3 cellular contexts compared by ENCODE assay signal in the genomic region with DNA sequence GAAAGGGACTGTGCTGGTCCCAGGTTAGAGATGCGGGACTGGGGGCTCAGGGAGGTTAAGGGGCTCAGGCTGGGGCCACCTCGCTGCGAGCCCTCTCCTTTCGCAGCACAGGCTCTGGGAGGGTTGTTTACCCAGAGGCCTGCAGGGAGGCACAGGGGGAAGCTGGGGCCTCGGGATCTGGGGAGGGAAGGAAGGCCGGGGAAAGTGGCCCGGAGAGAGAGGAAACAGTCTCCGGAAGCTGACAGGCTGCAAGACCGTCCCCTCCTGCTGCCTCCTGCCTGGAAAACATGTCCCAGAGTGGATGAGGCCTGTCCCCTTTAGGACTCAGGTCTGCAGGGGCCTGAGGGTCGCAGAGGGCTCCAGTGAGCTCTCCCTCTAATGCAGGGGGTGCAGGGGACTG.
TF ChIP-seq lines count a peak whose summit lies in the region.

No MANE protein-coding gene starts in this region.

TF ChIP-seq in PFSK-1, 5 proteins besides CTCF, POLR2A, EP300 and RAD21:
- TF ChIP-seq, protein P1, sequence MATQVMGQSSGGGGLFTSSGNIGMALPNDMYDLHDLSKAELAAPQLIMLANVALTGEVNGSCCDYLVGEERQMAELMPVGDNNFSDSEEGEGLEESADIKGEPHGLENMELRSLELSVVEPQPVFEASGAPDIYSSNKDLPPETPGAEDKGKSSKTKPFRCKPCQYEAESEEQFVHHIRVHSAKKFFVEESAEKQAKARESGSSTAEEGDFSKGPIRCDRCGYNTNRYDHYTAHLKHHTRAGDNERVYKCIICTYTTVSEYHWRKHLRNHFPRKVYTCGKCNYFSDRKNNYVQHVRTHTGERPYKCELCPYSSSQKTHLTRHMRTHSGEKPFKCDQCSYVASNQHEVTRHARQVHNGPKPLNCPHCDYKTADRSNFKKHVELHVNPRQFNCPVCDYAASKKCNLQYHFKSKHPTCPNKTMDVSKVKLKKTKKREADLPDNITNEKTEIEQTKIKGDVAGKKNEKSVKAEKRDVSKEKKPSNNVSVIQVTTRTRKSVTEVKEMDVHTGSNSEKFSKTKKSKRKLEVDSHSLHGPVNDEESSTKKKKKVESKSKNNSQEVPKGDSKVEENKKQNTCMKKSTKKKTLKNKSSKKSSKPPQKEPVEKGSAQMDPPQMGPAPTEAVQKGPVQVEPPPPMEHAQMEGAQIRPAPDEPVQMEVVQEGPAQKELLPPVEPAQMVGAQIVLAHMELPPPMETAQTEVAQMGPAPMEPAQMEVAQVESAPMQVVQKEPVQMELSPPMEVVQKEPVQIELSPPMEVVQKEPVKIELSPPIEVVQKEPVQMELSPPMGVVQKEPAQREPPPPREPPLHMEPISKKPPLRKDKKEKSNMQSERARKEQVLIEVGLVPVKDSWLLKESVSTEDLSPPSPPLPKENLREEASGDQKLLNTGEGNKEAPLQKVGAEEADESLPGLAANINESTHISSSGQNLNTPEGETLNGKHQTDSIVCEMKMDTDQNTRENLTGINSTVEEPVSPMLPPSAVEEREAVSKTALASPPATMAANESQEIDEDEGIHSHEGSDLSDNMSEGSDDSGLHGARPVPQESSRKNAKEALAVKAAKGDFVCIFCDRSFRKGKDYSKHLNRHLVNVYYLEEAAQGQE (IDR thresholded peaks at IDR 0.05; ENCODE audit: insufficient read depth in 1 of 2, low read depth in 2 of 2, low read length in 2 of 2) = no peak
- no peak for TF ChIP-seq POLR2AphosphoS5 (IDR thresholded peaks at IDR 0.05; ENCODE audit: low read depth, low read length)
- TF ChIP-seq TAF1 (IDR thresholded peaks at IDR 0.05; ENCODE audit: borderline replicate concordance, insufficient read depth, low read length) = no peak
- no peak for TF ChIP-seq SIN3A (IDR thresholded peaks at IDR 0.05; ENCODE audit: borderline replicate concordance, insufficient read depth, low read length)
- peak; percentile 62 for TF ChIP-seq FOXP2 (optimal IDR thresholded peaks at IDR 0.05; ENCODE audit: borderline replicate concordance, extremely low read depth, extremely low read length, insufficient read depth)

TF ChIP-seq in H1, 55 proteins besides CTCF, POLR2A, EP300 and RAD21:
- TF ChIP-seq CEBPB (IDR thresholded peaks at IDR 0.05; ENCODE audit: low read depth, low read length) = no peak
- TF ChIP-seq JUND (IDR thresholded peaks at IDR 0.05; ENCODE audit: low read length) = no peak
- no peak for TF ChIP-seq SIN3A (conservative IDR thresholded peaks at IDR 0.05 in 1 of 2, IDR thresholded peaks at IDR 0.05 in 1 of 2; ENCODE audit: low read depth in 1 of 2, low read length in 2 of 2)

TF ChIP-seq in HepG2, 621 proteins besides CTCF, POLR2A, EP300 and RAD21 (continues in another document):
- TF ChIP-seq XBP1 (CRISPR knock-in tag; IDR thresholded peaks at IDR 0.05) (no peak), NFKB2 (CRISPR knock-in tag; IDR thresholded peaks at IDR 0.05; ENCODE audit: borderline replicate concordance) (no peak; the same call in 1 of the 2 replicates), ZMYM3 (CRISPR knock-in tag; IDR thresholded peaks at IDR 0.05) (no peak), NFE2L2 (IDR thresholded peaks at IDR 0.05; ENCODE audit: low read length) (no peak), KAT7 (CRISPR knock-in tag; IDR thresholded peaks at IDR 0.05; ENCODE audit: borderline replicate concordance) (no peak), ZBTB38 (CRISPR knock-in tag; IDR thresholded peaks at IDR 0.05) (peak; percentile 25; the same call in 1 of the 2 replicates), CBX1 (IDR thresholded peaks at IDR 0.05; ENCODE audit: low read depth) (no peak), TSC22D2 (CRISPR knock-in tag; IDR thresholded peaks at IDR 0.05; ENCODE audit: borderline replicate concordance) (no peak), PPARG (CRISPR knock-in tag; conservative IDR thresholded peaks at IDR 0.05) (no peak), ZNF451 (CRISPR knock-in tag; IDR thresholded peaks at IDR 0.05) (no peak), MAFG (CRISPR knock-in tag; IDR thresholded peaks at IDR 0.05) (no peak), RXRA (CRISPR knock-in tag; IDR thresholded peaks at IDR 0.05) (no peak), ADNP (CRISPR knock-in tag; IDR thresholded peaks at IDR 0.05) (no peak), KDM3A (CRISPR knock-in tag; IDR thresholded peaks at IDR 0.05; ENCODE audit: low read depth) (no peak; the same call in 1 of the 2 replicates), ZSCAN9 (CRISPR knock-in tag; IDR thresholded peaks at IDR 0.05; ENCODE audit: borderline replicate concordance) (no peak), ZNF496 (CRISPR knock-in tag; IDR thresholded peaks at IDR 0.05; ENCODE audit: insufficient replicate concordance) (no peak), ZNF343 (CRISPR knock-in tag; IDR thresholded peaks at IDR 0.05) (no peak), ZNF746 (CRISPR knock-in tag; IDR thresholded peaks at IDR 0.05) (0 out of 2 replicates have a peak, but pooled peaks have one; percentile 52), RBAK (CRISPR knock-in tag; IDR thresholded peaks at IDR 0.05) (no peak), ZNF607 (CRISPR knock-in tag; IDR thresholded peaks at IDR 0.05; ENCODE audit: borderline replicate concordance) (no peak), MEIS1 (CRISPR knock-in tag; IDR thresholded peaks at IDR 0.05; ENCODE audit: borderline replicate concordance) (no peak)
- TF ChIP-seq, protein P2, sequence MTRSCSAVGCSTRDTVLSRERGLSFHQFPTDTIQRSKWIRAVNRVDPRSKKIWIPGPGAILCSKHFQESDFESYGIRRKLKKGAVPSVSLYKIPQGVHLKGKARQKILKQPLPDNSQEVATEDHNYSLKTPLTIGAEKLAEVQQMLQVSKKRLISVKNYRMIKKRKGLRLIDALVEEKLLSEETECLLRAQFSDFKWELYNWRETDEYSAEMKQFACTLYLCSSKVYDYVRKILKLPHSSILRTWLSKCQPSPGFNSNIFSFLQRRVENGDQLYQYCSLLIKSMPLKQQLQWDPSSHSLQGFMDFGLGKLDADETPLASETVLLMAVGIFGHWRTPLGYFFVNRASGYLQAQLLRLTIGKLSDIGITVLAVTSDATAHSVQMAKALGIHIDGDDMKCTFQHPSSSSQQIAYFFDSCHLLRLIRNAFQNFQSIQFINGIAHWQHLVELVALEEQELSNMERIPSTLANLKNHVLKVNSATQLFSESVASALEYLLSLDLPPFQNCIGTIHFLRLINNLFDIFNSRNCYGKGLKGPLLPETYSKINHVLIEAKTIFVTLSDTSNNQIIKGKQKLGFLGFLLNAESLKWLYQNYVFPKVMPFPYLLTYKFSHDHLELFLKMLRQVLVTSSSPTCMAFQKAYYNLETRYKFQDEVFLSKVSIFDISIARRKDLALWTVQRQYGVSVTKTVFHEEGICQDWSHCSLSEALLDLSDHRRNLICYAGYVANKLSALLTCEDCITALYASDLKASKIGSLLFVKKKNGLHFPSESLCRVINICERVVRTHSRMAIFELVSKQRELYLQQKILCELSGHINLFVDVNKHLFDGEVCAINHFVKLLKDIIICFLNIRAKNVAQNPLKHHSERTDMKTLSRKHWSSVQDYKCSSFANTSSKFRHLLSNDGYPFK (CRISPR knock-in tag; IDR thresholded peaks at IDR 0.05; ENCODE audit: borderline replicate concordance) = no peak
- TF ChIP-seq, protein P3, sequence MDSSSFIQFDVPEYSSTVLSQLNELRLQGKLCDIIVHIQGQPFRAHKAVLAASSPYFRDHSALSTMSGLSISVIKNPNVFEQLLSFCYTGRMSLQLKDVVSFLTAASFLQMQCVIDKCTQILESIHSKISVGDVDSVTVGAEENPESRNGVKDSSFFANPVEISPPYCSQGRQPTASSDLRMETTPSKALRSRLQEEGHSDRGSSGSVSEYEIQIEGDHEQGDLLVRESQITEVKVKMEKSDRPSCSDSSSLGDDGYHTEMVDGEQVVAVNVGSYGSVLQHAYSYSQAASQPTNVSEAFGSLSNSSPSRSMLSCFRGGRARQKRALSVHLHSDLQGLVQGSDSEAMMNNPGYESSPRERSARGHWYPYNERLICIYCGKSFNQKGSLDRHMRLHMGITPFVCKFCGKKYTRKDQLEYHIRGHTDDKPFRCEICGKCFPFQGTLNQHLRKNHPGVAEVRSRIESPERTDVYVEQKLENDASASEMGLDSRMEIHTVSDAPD (CRISPR knock-in tag; IDR thresholded peaks at IDR 0.05) = no peak
- TF ChIP-seq, protein P4, sequence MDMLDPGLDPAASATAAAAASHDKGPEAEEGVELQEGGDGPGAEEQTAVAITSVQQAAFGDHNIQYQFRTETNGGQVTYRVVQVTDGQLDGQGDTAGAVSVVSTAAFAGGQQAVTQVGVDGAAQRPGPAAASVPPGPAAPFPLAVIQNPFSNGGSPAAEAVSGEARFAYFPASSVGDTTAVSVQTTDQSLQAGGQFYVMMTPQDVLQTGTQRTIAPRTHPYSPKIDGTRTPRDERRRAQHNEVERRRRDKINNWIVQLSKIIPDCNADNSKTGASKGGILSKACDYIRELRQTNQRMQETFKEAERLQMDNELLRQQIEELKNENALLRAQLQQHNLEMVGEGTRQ (IDR thresholded peaks at IDR 0.05; ENCODE audit: low read depth, low read length) = no peak
- TF ChIP-seq, protein P4 (CRISPR knock-in tag; IDR thresholded peaks at IDR 0.05; ENCODE audit: borderline replicate concordance) = no peak
- TF ChIP-seq, protein P5, sequence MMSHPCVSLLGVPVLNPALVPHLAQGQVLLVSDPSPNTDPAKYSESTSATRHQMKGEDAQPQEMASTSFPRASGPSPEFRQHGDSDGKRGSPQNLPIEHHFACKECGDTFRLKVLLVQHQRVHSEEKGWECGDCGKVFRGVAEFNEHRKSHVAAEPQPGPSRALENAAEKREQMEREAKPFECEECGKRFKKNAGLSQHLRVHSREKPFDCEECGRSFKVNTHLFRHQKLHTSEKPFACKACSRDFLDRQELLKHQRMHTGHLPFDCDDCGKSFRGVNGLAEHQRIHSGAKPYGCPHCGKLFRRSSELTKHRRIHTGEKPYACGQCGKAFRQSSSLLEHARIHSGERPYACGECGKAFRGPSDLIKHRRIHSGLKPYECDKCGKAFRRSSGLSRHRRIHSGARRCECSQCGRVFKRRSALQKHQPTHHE (CRISPR knock-in tag; IDR thresholded peaks at IDR 0.05; ENCODE audit: borderline replicate concordance) = no peak
- TF ChIP-seq, protein P6, sequence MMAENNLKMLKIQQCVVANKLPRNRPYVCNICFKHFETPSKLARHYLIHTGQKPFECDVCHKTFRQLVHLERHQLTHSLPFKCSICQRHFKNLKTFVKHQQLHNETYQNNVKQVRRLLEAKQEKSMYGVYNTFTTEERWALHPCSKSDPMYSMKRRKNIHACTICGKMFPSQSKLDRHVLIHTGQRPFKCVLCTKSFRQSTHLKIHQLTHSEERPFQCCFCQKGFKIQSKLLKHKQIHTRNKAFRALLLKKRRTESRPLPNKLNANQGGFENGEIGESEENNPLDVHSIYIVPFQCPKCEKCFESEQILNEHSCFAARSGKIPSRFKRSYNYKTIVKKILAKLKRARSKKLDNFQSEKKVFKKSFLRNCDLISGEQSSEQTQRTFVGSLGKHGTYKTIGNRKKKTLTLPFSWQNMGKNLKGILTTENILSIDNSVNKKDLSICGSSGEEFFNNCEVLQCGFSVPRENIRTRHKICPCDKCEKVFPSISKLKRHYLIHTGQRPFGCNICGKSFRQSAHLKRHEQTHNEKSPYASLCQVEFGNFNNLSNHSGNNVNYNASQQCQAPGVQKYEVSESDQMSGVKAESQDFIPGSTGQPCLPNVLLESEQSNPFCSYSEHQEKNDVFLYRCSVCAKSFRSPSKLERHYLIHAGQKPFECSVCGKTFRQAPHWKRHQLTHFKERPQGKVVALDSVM (CRISPR knock-in tag; IDR thresholded peaks at IDR 0.05) = peak; percentile 86
- TF ChIP-seq, protein P7, sequence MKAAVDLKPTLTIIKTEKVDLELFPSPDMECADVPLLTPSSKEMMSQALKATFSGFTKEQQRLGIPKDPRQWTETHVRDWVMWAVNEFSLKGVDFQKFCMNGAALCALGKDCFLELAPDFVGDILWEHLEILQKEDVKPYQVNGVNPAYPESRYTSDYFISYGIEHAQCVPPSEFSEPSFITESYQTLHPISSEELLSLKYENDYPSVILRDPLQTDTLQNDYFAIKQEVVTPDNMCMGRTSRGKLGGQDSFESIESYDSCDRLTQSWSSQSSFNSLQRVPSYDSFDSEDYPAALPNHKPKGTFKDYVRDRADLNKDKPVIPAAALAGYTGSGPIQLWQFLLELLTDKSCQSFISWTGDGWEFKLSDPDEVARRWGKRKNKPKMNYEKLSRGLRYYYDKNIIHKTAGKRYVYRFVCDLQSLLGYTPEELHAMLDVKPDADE (CRISPR knock-in tag; IDR thresholded peaks at IDR 0.05) = no peak
- TF ChIP-seq, protein P8, sequence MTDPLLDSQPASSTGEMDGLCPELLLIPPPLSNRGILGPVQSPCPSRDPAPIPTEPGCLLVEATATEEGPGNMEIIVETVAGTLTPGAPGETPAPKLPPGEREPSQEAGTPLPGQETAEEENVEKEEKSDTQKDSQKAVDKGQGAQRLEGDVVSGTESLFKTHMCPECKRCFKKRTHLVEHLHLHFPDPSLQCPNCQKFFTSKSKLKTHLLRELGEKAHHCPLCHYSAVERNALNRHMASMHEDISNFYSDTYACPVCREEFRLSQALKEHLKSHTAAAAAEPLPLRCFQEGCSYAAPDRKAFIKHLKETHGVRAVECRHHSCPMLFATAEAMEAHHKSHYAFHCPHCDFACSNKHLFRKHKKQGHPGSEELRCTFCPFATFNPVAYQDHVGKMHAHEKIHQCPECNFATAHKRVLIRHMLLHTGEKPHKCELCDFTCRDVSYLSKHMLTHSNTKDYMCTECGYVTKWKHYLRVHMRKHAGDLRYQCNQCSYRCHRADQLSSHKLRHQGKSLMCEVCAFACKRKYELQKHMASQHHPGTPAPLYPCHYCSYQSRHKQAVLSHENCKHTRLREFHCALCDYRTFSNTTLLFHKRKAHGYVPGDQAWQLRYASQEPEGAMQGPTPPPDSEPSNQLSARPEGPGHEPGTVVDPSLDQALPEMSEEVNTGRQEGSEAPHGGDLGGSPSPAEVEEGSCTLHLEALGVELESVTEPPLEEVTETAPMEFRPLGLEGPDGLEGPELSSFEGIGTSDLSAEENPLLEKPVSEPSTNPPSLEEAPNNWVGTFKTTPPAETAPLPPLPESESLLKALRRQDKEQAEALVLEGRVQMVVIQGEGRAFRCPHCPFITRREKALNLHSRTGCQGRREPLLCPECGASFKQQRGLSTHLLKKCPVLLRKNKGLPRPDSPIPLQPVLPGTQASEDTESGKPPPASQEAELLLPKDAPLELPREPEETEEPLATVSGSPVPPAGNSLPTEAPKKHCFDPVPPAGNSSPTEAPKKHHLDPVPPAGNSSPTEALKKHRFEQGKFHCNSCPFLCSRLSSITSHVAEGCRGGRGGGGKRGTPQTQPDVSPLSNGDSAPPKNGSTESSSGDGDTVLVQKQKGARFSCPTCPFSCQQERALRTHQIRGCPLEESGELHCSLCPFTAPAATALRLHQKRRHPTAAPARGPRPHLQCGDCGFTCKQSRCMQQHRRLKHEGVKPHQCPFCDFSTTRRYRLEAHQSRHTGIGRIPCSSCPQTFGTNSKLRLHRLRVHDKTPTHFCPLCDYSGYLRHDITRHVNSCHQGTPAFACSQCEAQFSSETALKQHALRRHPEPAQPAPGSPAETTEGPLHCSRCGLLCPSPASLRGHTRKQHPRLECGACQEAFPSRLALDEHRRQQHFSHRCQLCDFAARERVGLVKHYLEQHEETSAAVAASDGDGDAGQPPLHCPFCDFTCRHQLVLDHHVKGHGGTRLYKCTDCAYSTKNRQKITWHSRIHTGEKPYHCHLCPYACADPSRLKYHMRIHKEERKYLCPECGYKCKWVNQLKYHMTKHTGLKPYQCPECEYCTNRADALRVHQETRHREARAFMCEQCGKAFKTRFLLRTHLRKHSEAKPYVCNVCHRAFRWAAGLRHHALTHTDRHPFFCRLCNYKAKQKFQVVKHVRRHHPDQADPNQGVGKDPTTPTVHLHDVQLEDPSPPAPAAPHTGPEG (CRISPR knock-in tag; IDR thresholded peaks at IDR 0.05) = no peak
